In genomic region chr9:29861803-29862202, GRCh38 we compare ENCODE assay signal across 2 cellular contexts.
A peak's percentile ranks its signal among the peaks of the same experiment; 100 is the strongest.
TF ChIP-seq lines count a peak whose summit lies in the region.

No MANE protein-coding gene starts in this region.

TF ChIP-seq in GM12878, 131 proteins besides CTCF, POLR2A, EP300 and RAD21 (continued from another document):
- peak; percentile 71 for TF ChIP-seq PKNOX1 (IDR thresholded peaks at IDR 0.05)
- TF ChIP-seq CEBPB (IDR thresholded peaks at IDR 0.05; ENCODE audit: borderline replicate concordance in 1 of 2, low read depth in 2 of 2, low read length in 2 of 2) = no peak
- TF ChIP-seq CBX5 (IDR thresholded peaks at IDR 0.05; ENCODE audit: low read depth) = no peak
- no peak for TF ChIP-seq GABPA (IDR thresholded peaks at IDR 0.05; ENCODE audit: low read depth)

TF ChIP-seq in HepG2, 621 proteins besides CTCF, POLR2A, EP300 and RAD21 (continued from another document):
- TF ChIP-seq CSRNP2 (CRISPR knock-in tag; conservative IDR thresholded peaks at IDR 0.05; ENCODE audit: low read depth) (no peak), HNF1B (CRISPR knock-in tag; IDR thresholded peaks at IDR 0.05) (no peak), RFX5 (IDR thresholded peaks at IDR 0.05; ENCODE audit: low read depth, low read length) (no peak), SETDB1 (CRISPR knock-in tag; IDR thresholded peaks at IDR 0.05; ENCODE audit: borderline replicate concordance) (no peak), ZSCAN25 (CRISPR knock-in tag; IDR thresholded peaks at IDR 0.05) (no peak), SMAD9 (CRISPR knock-in tag; IDR thresholded peaks at IDR 0.05) (no peak), SNAPC5 (CRISPR knock-in tag; IDR thresholded peaks at IDR 0.05; ENCODE audit: borderline replicate concordance) (no peak), MAFF (IDR thresholded peaks at IDR 0.05; ENCODE audit: low read depth, low read length) (no peak), GABPB1 (CRISPR knock-in tag; IDR thresholded peaks at IDR 0.05) (no peak), BATF2 (CRISPR knock-in tag; IDR thresholded peaks at IDR 0.05) (no peak), NKX3-1 (CRISPR knock-in tag; IDR thresholded peaks at IDR 0.05) (no peak)
TF ChIP-seq in HepG2: peak in this region for 0.
